In the genomic region with DNA sequence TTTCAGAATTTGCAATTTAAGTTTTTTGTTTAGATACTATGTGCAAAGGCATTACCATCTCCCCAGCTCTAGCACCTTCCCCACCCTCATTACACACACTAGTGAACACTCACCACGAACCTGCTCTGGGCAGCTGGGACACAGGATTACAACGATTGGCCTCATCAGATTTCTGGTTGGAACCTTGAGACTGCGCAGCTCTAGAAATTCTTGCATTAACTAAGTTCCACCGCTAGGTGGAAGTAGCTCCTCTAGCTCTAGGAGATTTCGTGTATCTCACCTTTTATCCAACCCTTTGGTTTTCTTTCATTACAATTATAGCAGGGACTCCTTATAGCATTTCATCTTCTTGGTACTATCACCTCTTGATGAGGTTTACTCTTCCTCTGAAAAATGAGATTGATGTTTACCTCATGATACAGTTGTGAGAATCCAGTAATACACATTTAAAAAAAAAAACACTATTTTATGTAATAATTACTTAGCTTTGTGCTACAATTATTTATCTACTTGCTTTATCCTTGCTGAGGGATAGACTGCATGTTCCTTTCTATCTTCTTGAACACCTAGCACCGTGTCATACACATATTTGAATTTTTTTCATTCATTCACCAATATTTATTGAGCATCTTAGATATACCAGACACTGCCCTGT, we compare ENCODE assay signal across 8 cellular contexts. TPM values are rescaled to one million over a fixed set of nuclear protein-coding genes. Genes with fewer than 3 reads are reported as not detected.
DNase-seq lines count a peak whose midpoint lies in the region; ATAC-seq, FAIRE-seq and TF ChIP-seq lines count a peak whose summit lies in the region.

No MANE protein-coding gene starts in this region.

- POLR2A ChIA-PET in K562 (lab: Yijun Ruan, JAX), result interaction anchor here (0.9 kb wide), 1 partner anchor 138 kb away, joined by 5 read pairs; no protein-coding TSS in a partner anchor

- in situ Hi-C loops in K562 (cut with MboI), result no loop called here

- CTCF ChIA-PET in K562 (lab: Yijun Ruan, JAX; ENCODE audit: low intra/inter-chr PET ratio), result interaction anchor here (1.2 to 2.0 kb wide), 3 partner anchors 138 to 452 kb away, joined by 3 to 14 read pairs (median 3); no protein-coding TSS in a partner anchor

- H3K9me3 Mint-ChIP-seq in activated T-cell treated with anti-CD3 and anti-CD28 coated beads, Interleukin-2, amount 50 U/mL, for 24 hours, result no peaks in the 10 kb centered on the region
- no peaks in the 10 kb centered on the region for H3K9me3 Mint-ChIP-seq in activated T-cell treated with anti-CD3 and anti-CD28 coated beads, Interleukin-2, amount 50 U/mL, for 4 hours
- no peaks in the 10 kb centered on the region for H3K9me3 Mint-ChIP-seq in immature natural killer cell

- TF ChIP-seq CTCF in HL-60 (IDR thresholded peaks at IDR 0.05; ENCODE audit: insufficient read depth, low read length) (peak; percentile 48), K562 (IDR thresholded peaks at IDR 0.05 in 2 of 3, conservative IDR thresholded peaks at IDR 0.05 in 1 of 3; ENCODE audit: insufficient read depth in 2 of 3, low read depth in 1 of 3, low read length in 3 of 3) (peak; percentile 46 to 65 (median 64)), suprapubic skin (IDR thresholded peaks at IDR 0.05) (peak; percentile 51 to 65)

- no peaks in the 10 kb centered on the region for H3K4me1 ChIP-seq in K562 (replicated peaks in 1 of 2; ENCODE audit: control insufficient read depth in 2 of 2, insufficient read depth in 2 of 2, low read length in 2 of 2)
- H3K4me1 ChIP-seq in suprapubic skin, result no peaks in the 10 kb centered on the region

- H3K4me3 ChIP-seq in HL-60 (replicated peaks; ENCODE audit: insufficient read depth, low read length), result no peak overlapping the region
- no peak overlapping the region for H3K4me3 ChIP-seq in K562
- H3K4me3 ChIP-seq in suprapubic skin, result no peak overlapping the region

- H3K36me3 ChIP-seq in K562 (ENCODE audit: control insufficient read depth, insufficient read depth, low read length) (no peaks in the 10 kb centered on the region), suprapubic skin (peaks cover 5% of the 10 kb centered on the region)

- no peak overlapping the region for H3K9ac ChIP-seq in K562 (ENCODE audit: insufficient read depth in 1 of 2, low read depth in 2 of 2, low read length in 2 of 2)

- H4K20me1 ChIP-seq in K562 (replicated peaks; ENCODE audit: control insufficient read depth, insufficient read depth, low read length), result no peaks in the 10 kb centered on the region

- H3K36me3 Mint-ChIP-seq in activated T-cell treated with anti-CD3 and anti-CD28 coated beads, Interleukin-2, amount 50 U/mL, for 24 hours (ENCODE audit: low read depth), result no peaks in the 10 kb centered on the region
- H3K36me3 Mint-ChIP-seq in activated T-cell treated with anti-CD3 and anti-CD28 coated beads, Interleukin-2, amount 50 U/mL, for 4 hours (ENCODE audit: insufficient read depth), result no peaks in the 10 kb centered on the region
- no peaks in the 10 kb centered on the region for H3K36me3 Mint-ChIP-seq in immature natural killer cell

- no peaks in the 10 kb centered on the region for H3K4me1 Mint-ChIP-seq in activated T-cell treated with anti-CD3 and anti-CD28 coated beads, Interleukin-2, amount 50 U/mL, for 24 hours (ENCODE audit: low read depth)
- no peaks in the 10 kb centered on the region for H3K4me1 Mint-ChIP-seq in activated T-cell treated with anti-CD3 and anti-CD28 coated beads, Interleukin-2, amount 50 U/mL, for 4 hours (ENCODE audit: low read depth)
- no peaks in the 10 kb centered on the region for H3K4me1 Mint-ChIP-seq in immature natural killer cell

- H3K27me3 ChIP-seq in HL-60 (ENCODE audit: insufficient read depth, poor library complexity, severe bottlenecking) (no peaks in the 10 kb centered on the region), K562 (ENCODE audit: control insufficient read depth in 2 of 2, insufficient read depth in 2 of 2, low read length in 2 of 2) (no peaks in the 10 kb centered on the region), suprapubic skin (no peaks in the 10 kb centered on the region)

- H3K4me2 ChIP-seq in K562 (ENCODE audit: insufficient read depth, low read length), result no peak overlapping the region

- peak; percentile 65 to 73 for TF ChIP-seq RAD21 in K562 (CRISPR knock-in tag; conservative IDR thresholded peaks at IDR 0.05 in 1 of 2, IDR thresholded peaks at IDR 0.05 in 1 of 2)

- ATAC-seq in activated T-cell treated with anti-CD3 and anti-CD28 coated beads, Interleukin-2, amount 50 U/mL, for 4 hours, result no peak
- ATAC-seq in GM21576 (IDR thresholded peaks at IDR 0.05; ENCODE audit: unreplicated experiment), result peak; percentile 94
- ATAC-seq in K562, result peak; percentile 90

- H2AFZ ChIP-seq in K562 (ENCODE audit: low read depth, low read length), result no peak overlapping the region

- peak; percentile 31 for DNase-seq in activated T-cell treated with anti-CD3 and anti-CD28 coated beads, Interleukin-2, amount 50 U/mL, for 24 hours
- DNase-seq in activated T-cell treated with anti-CD3 and anti-CD28 coated beads, Interleukin-2, amount 50 U/mL, for 4 hours, result no peak
- peak; percentile 7 to 8 for DNase-seq in HL-60 (ENCODE audit: low read depth in 1 of 2, low spot score in 1 of 2)
- peak; percentile 26 for DNase-seq in NCI-H748 treated with DMSO at 0.1 percent for 48 hours (lab: John Stamatoyannopoulos, UW)
- DNase-seq in K562 (ENCODE audit: extremely low read depth in 1 of 4, low spot score in 3 of 4), result peak; percentile 32 to 52 (median 37)
- peak; percentile 1 to 14 (median 13) for DNase-seq in immature natural killer cell
- DNase-seq in suprapubic skin (ENCODE audit: low spot score in 2 of 2), result no peak

- peaks cover 15% of the 10 kb centered on the region for H3K27me3 Mint-ChIP-seq in activated T-cell treated with anti-CD3 and anti-CD28 coated beads, Interleukin-2, amount 50 U/mL, for 24 hours
- H3K27me3 Mint-ChIP-seq in activated T-cell treated with anti-CD3 and anti-CD28 coated beads, Interleukin-2, amount 50 U/mL, for 4 hours (ENCODE audit: low read depth), result peaks cover 1% of the 10 kb centered on the region
- H3K27me3 Mint-ChIP-seq in immature natural killer cell (ENCODE audit: low read depth in 3 of 3), result no peaks in the 10 kb centered on the region

- intact Hi-C loops in K562 (cut with micrococcal nuclease), result loop anchor here (1.0 to 5.0 kb wide), 4 partner anchors 122 to 452 kb away; no protein-coding TSS in a partner anchor

- no peak overlapping the region for H3K27ac ChIP-seq in HL-60 (replicated peaks)
- no peak overlapping the region for H3K27ac ChIP-seq in K562 (ENCODE audit: extremely low read depth, low read depth, low read length)
- H3K27ac ChIP-seq in suprapubic skin, result no peak overlapping the region

- BruUV-seq in K562 (replicated peaks; lab: Mats Ljungman, UMichigan), result no TSS peak

- no peaks in the 10 kb centered on the region for H3K79me2 ChIP-seq in K562 (ENCODE audit: control insufficient read depth, insufficient read depth, low read length)

- H3K4me3 Mint-ChIP-seq in activated T-cell treated with anti-CD3 and anti-CD28 coated beads, Interleukin-2, amount 50 U/mL, for 24 hours, result no peak overlapping the region
- H3K4me3 Mint-ChIP-seq in activated T-cell treated with anti-CD3 and anti-CD28 coated beads, Interleukin-2, amount 50 U/mL, for 4 hours, result no peak overlapping the region
- no peak overlapping the region for H3K4me3 Mint-ChIP-seq in immature natural killer cell

- H3K9me3 ChIP-seq in K562 (replicated peaks; ENCODE audit: control insufficient read depth, insufficient read depth, low read depth, low read length) (no peaks in the 10 kb centered on the region), suprapubic skin (no peaks in the 10 kb centered on the region)

- no peaks in the 10 kb centered on the region for H3K9me1 ChIP-seq in K562 (ENCODE audit: control insufficient read depth, insufficient read depth, low read length)

- peak; percentile 83 for FAIRE-seq in K562 (lab: Jason Lieb, UNC)

- WGBS in K562 (ENCODE audit: insufficient coverage, low coverage, missing lambda C conversion rate), result 5% methylated on average over 6 of the region's 6 CpGs
- WGBS in suprapubic skin, result 12% methylated on average over 6 of the region's 6 CpGs

- TF ChIP-seq EP300 in K562 (IDR thresholded peaks at IDR 0.05; ENCODE audit: low read length) (no peak), suprapubic skin (IDR thresholded peaks at IDR 0.05) (no peak)

- TF ChIP-seq POLR2A in K562 (conservative IDR thresholded peaks at IDR 0.05), result no peak
- no peak for TF ChIP-seq POLR2A in suprapubic skin (IDR thresholded peaks at IDR 0.05)

- no peak overlapping the region for H3K27ac Mint-ChIP-seq in activated T-cell treated with anti-CD3 and anti-CD28 coated beads, Interleukin-2, amount 50 U/mL, for 24 hours
- H3K27ac Mint-ChIP-seq in immature natural killer cell, result no peak overlapping the region

TF ChIP-seq in K562, 482 proteins besides CTCF, POLR2A, EP300 and RAD21 (continues in another document):
- no peak for TF ChIP-seq HDAC6 (IDR thresholded peaks at IDR 0.05; ENCODE audit: low read depth, low read length)
- TF ChIP-seq SMC3 (conservative IDR thresholded peaks at IDR 0.05; ENCODE audit: insufficient read depth, low read depth, low read length), result peak; percentile 34; the same call in 1 of the 2 replicates

RNA-seq across cellular contexts. Expression of a gene that starts 28.7 kb away (rescaled TPM):
- under 1 TPM; 0.21 to 0.71 (median 0.61) TPM for total RNA-seq in activated T-cell treated with anti-CD3 and anti-CD28 coated beads, Interleukin-2, amount 50 U/mL, for 4 hours
- total RNA-seq in K562 (2011; cell fraction: chromatin; rRNA removed; ENCODE audit: low replicate concordance), result 0.62 and 3.2 TPM in 2 replicates
- 0.83 and 1.1 TPM in 2 replicates for total RNA-seq in K562 (2011; cell fraction: nucleolus; rRNA removed)
- total RNA-seq in K562 (2011; cell fraction: nucleoplasm; rRNA removed), result 1.8 and 2.9 TPM in 2 replicates
- total RNA-seq in K562 (2014; rRNA removed), result 0.18 and 0.24 TPM in 2 replicates
- total RNA-seq in K562 (2014; rRNA removed; fragmentation: Illumina TruSeq; extraction: Trizol), result 0.64 and 0.87 TPM in 2 replicates
- 0.49 and 0.58 TPM in 2 replicates for total RNA-seq in K562 (2015; rRNA removed; fragmentation: Illumina TruSeq; extraction: Trizol)
- 0.69 and 0.72 TPM in 2 replicates for total RNA-seq in K562 (2021)
- 0.23 and 1.5 TPM in 2 replicates for polyA plus RNA-seq in K562 (2011; rRNA removed)
- 0.09 TPM in 2 replicates for polyA plus RNA-seq in K562 (2011; cell fraction: cytosol; rRNA removed)
- 0.29 and 0.63 TPM in 2 replicates for polyA plus RNA-seq in K562 (2011; cell fraction: nucleus; rRNA removed)
- 0.61 and 0.65 TPM in 2 replicates for polyA plus RNA-seq in K562 (2012)
- 0.55 and 0.58 TPM in 2 replicates for polyA plus RNA-seq in K562 (2014; fragmentation: Illumina TruSeq; extraction: Trizol)
- under 1 TPM; 0.32 to 0.45 TPM for polyA plus RNA-seq in K562 (2014; fragmentation: Nextera tagmentation; extraction: Ambion mirVana)
- 0.19 and 0.80 TPM in 2 replicates for polyA plus RNA-seq in K562 (2014; rRNA removed)
- 0.39 and 3.2 TPM in 2 replicates for polyA minus RNA-seq in K562 (2011; rRNA and poly(A)+ RNA removed)
- 1.1 and 1.2 TPM in 2 replicates for polyA minus RNA-seq in K562 (2011; cell fraction: cytosol; rRNA and poly(A)+ RNA removed)
- polyA minus RNA-seq in K562 (2011; cell fraction: nucleus; rRNA and poly(A)+ RNA removed), result 0.44 and 0.94 TPM in 2 replicates
- polyA plus RNA-seq in immature natural killer cell, result not detected
- 10 to 100 TPM in 2 of 4 donors, 1 to 10 TPM in 2; 5.3 to 19.0 (median 8.6) TPM for total RNA-seq in suprapubic skin

Comparison
In these comparisons a context has a peak if more than half of its experiments do, and no peak if none do; other contexts are left out.
1. DNase-seq: peak in activated T-cell treated with anti-CD3 and anti-CD28 coated beads, Interleukin-2, amount 50 U/mL, for 24 hours (single experiment), HL-60 (2 of 2), NCI-H748 treated with DMSO at 0.1 percent for 48 hours (single experiment), K562 (4 of 4) and immature natural killer cell (3 of 3); none in activated T-cell treated with anti-CD3 and anti-CD28 coated beads, Interleukin-2, amount 50 U/mL, for 4 hours (single experiment) and suprapubic skin (0 of 2).
2. ATAC-seq: peak in GM21576 (single experiment) and K562 (single experiment); none in activated T-cell treated with anti-CD3 and anti-CD28 coated beads, Interleukin-2, amount 50 U/mL, for 4 hours (0 of 2).
3. Peak in every context shown above with its lines, with median percentiles within 50 percentile points of each other: CTCF ChIP-seq.